In genomic region chr19:3191806-3192104, GRCh38 we compare ENCODE assay signal across 5 cellular contexts. TPM values are rescaled to one million over a fixed set of nuclear protein-coding genes. Genes with fewer than 3 reads are reported as not detected.
"Had no signal": no experiment of that assay in that cellular context is flagged by ENCODE, and none has a peak within 500 bp of the region (broad histone marks: within the 10 kb centered on the region; RNA-seq: fewer than 3 reads in every experiment).

No MANE protein-coding gene starts in this region.

RNA-seq across cellular contexts. Expression of gene S1PR4, which starts 13.2 kb away (rescaled TPM):
- total RNA-seq: H1, H9, HFFc6, HT-29, IMR-90 had no signal

RNA-seq across cellular contexts. Expression of gene CELF5, which starts 32.7 kb away (rescaled TPM):
- total RNA-seq: IMR-90 had no signal

RNA-seq across cellular contexts. Expression of gene GNA15, which starts 55.9 kb away (rescaled TPM):
- total RNA-seq: H9, HFFc6 had no signal
